17 cellular contexts compared by ENCODE assay signal in the genomic region with DNA sequence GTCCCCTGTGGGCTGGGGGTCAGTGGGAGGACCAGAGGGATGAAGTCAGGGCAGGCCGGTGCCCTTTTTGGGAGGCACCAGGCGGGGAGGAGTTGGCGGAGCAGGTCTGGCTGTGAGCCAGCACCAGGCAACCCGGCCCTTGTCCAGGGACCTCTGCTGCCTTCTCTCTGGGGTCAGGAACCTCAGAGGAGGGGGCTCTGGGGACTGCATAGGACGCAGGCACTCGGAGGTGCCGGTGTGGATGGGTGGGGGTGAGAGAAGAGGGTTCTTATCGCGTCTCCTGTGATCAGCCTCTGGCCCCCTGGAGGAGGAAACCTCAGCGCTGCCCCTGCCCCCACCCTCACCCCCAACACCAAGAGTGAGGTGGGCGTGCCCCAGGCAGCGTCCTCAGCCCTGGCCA. TPM values are rescaled to one million over a fixed set of nuclear protein-coding genes. Genes with fewer than 3 reads are reported as not detected.
DNase-seq lines count a peak whose midpoint lies in the region; ATAC-seq and TF ChIP-seq lines count a peak whose summit lies in the region.
"Had no signal": no experiment of that assay in that cellular context is flagged by ENCODE, and none has a peak within 500 bp of the region (broad histone marks: within the 10 kb centered on the region; RNA-seq: fewer than 3 reads in every experiment).

No MANE protein-coding gene starts in this region.

- peak overlapping the region in 2 of 3 experiments; percentile 77 to 87 for H3K27ac Mint-ChIP-seq in nephron
- H3K27ac Mint-ChIP-seq: CD8-positive, alpha-beta T cell had no signal

- no peak for ATAC-seq in IMR-90 (ENCODE audit: low read depth)
- ATAC-seq: A549; CD8-positive, alpha-beta T cell; GM12878; HepG2 had no signal

- peak overlapping the region; percentile 1 for H2AFZ ChIP-seq in IMR-90 (replicated peaks; ENCODE audit: low read length, poor library complexity)
- H2AFZ ChIP-seq: GM23248 had no signal

- H3K9me3 Mint-ChIP-seq in nephron = no peaks in the 10 kb centered on the region
- H3K9me3 Mint-ChIP-seq: CD8-positive, alpha-beta T cell; H9 had no signal

- dilution Hi-C loops in IMR-90 (cut with HindIII; ENCODE audit: low sequenced_read_pairs, unreplicated experiment) = no loop called here

- DNase-seq in IMR-90 (no peak), DMS153 (lab: John Stamatoyannopoulos, UW) (no peak), activated T-cell treated with anti-CD3 and anti-CD28 coated beads for 4 hours (no peak), NCI-H187 (lab: John Stamatoyannopoulos, UW) (no peak), tibial nerve (ENCODE audit: low spot score in 2 of 2) (no peak)
- DNase-seq: CD8-positive, alpha-beta T cell; GM23248; H9; KBM-7 had no signal

- H3K9ac ChIP-seq in IMR-90 (ENCODE audit: low read depth, low read length) = no peak overlapping the region
- H3K9ac ChIP-seq: GM23248 had no signal

- peaks cover 13% of the 10 kb centered on the region for H3K4me1 ChIP-seq in IMR-90 (ENCODE audit: control insufficient read depth, insufficient read depth, low read length)
- H3K4me1 ChIP-seq in tibial nerve = peaks cover 0 to 34% (median 25%) of the 10 kb centered on the region in 4 donors

- H3K4me3 Mint-ChIP-seq in nephron = no peak overlapping the region
- H3K4me3 Mint-ChIP-seq: CD14-positive monocyte; CD8-positive, alpha-beta T cell had no signal

- no peak overlapping the region for H2BK120ac ChIP-seq in IMR-90 (ENCODE audit: low read depth, low read length)

- peaks cover 4% of the 10 kb centered on the region for H3K36me3 Mint-ChIP-seq in nephron (ENCODE audit: low read depth)

- H4K8ac ChIP-seq in IMR-90 (ENCODE audit: low read depth in 2 of 2, low read length in 2 of 2) = no peak overlapping the region

- H3K18ac ChIP-seq in IMR-90 (ENCODE audit: low read depth, low read length) = no peak overlapping the region

- no CpG with 5 or more reads among the region's 12 CpGs for WGBS in IMR-90 (ENCODE audit: extremely low coverage in 2 of 2, insufficient read length in 1 of 2), 2 experiments
- WGBS in tibial nerve, 2 donors = 44 to 57% methylated on average over 8 to 12 of the region's 12 CpGs

- no peaks in the 10 kb centered on the region for H3K79me1 ChIP-seq in IMR-90 (ENCODE audit: low read depth in 1 of 2, low read length in 2 of 2)

- H2AK9ac ChIP-seq in IMR-90 (replicated peaks; ENCODE audit: low read depth, low read length, poor library complexity) = no peak overlapping the region

- TF ChIP-seq CTCF in GM12874 (IDR thresholded peaks at IDR 0.05; ENCODE audit: insufficient read depth, low read depth, low read length) (0 out of 2 replicates have a peak, but pooled peaks have one; percentile 0), IMR-90 (conservative IDR thresholded peaks at IDR 0.05; ENCODE audit: low read depth, low read length) (no peak), nephron (IDR thresholded peaks at IDR 0.05; ENCODE audit: unreplicated experiment in 3 of 3) (no peak), tibial nerve (IDR thresholded peaks at IDR 0.05) (no peak)

- H3K9me1 ChIP-seq in IMR-90 (ENCODE audit: insufficient read depth, low read length) = no peaks in the 10 kb centered on the region

- CTCF ChIA-PET in IMR-90 (lab: Yijun Ruan, JAX) = no interaction called here

- H3K27me3 ChIP-seq in IMR-90 (ENCODE audit: control insufficient read depth, insufficient read depth, low read length) = no peaks in the 10 kb centered on the region
- peaks cover 0 to 44% of the 10 kb centered on the region in 2 donors for H3K27me3 ChIP-seq in tibial nerve

- H2BK5ac ChIP-seq in IMR-90 (ENCODE audit: low read depth, low read length, poor library complexity, severe bottlenecking) = no peak overlapping the region

- H3K4ac ChIP-seq in IMR-90 (ENCODE audit: low read depth, low read length) = no peak overlapping the region

- H3K36me3 ChIP-seq in IMR-90 (ENCODE audit: control insufficient read depth, insufficient read depth, low read length) = peaks cover 13% of the 10 kb centered on the region
- H3K36me3 ChIP-seq in tibial nerve = peaks cover 0 to 50% (median 0%) of the 10 kb centered on the region in 3 donors

- no peak overlapping the region for H3K14ac ChIP-seq in IMR-90 (replicated peaks; ENCODE audit: low read depth, low read length)

- TF ChIP-seq RAD21 in IMR-90 (IDR thresholded peaks at IDR 0.05; ENCODE audit: low read length) = no peak

- no peak for TF ChIP-seq EP300 in tibial nerve (IDR thresholded peaks at IDR 0.05)

- H3K4me3 ChIP-seq in IMR-90 (ENCODE audit: insufficient read depth, low read depth, low read length) (no peak overlapping the region), tibial nerve (no peak overlapping the region)
- H3K4me3 ChIP-seq: A549, GM12878, GM23248 had no signal

- POLR2A ChIA-PET in IMR-90 (lab: Charles Lee; ENCODE audit: unreplicated experiment) = no interaction called here

- no peak overlapping the region for H3K56ac ChIP-seq in IMR-90 (ENCODE audit: extremely low read depth, insufficient read depth, low read length)

- no peak overlapping the region for H2BK15ac ChIP-seq in IMR-90 (ENCODE audit: low read depth, low read length)

- no peak overlapping the region for H2BK20ac ChIP-seq in IMR-90 (ENCODE audit: low read depth, low read length)

- H2AK5ac ChIP-seq in IMR-90 (ENCODE audit: low read depth, low read length) = no peak overlapping the region

- intact Hi-C loops in IMR-90 (cut with micrococcal nuclease) = no loop called here

- H3K23ac ChIP-seq in IMR-90 (ENCODE audit: low read depth, low read length) = no peak overlapping the region

- in situ Hi-C loops in IMR-90 (cut with MboI; ENCODE audit: low sequenced_read_pairs) = no loop called here

- H3K27ac ChIP-seq in IMR-90 (ENCODE audit: insufficient read depth, low read length) = no peak overlapping the region
- peak overlapping the region; percentile 20 for H3K27ac ChIP-seq in cingulate gyrus (ENCODE audit: low read depth, low read length)
- H3K27ac ChIP-seq in tibial nerve = no peak overlapping the region
- H3K27ac ChIP-seq: A549, GM23248 had no signal

- no peak for TF ChIP-seq POLR2A in IMR-90 (IDR thresholded peaks at IDR 0.05; ENCODE audit: low read depth, low read length)
- TF ChIP-seq POLR2A in tibial nerve (IDR thresholded peaks at IDR 0.05) = no peak

- no peak overlapping the region for H3K4me2 ChIP-seq in IMR-90 (ENCODE audit: low read depth, low read length)
- H3K4me2 ChIP-seq: A549 had no signal

- BruUV-seq in IMR-90 (replicated peaks; lab: Mats Ljungman, UMichigan) = no TSS peak

- H3K4me1 Mint-ChIP-seq in nephron = peaks cover 26% of the 10 kb centered on the region

- no peak overlapping the region for H4K5ac ChIP-seq in IMR-90 (ENCODE audit: low read depth, low read length)

- H4K20me1 ChIP-seq in IMR-90 (ENCODE audit: insufficient read depth, low read length) = peaks cover 11% of the 10 kb centered on the region

- H3K27me3 Mint-ChIP-seq in nephron (ENCODE audit: low read depth) = peaks cover 19% of the 10 kb centered on the region

- no peaks in the 10 kb centered on the region for H3K9me3 ChIP-seq in IMR-90 (ENCODE audit: control insufficient read depth, insufficient read depth, low read length)
- H3K9me3 ChIP-seq in tibial nerve = no peaks in the 10 kb centered on the region
- H3K9me3 ChIP-seq: A549 had no signal

- no peak overlapping the region for H4K91ac ChIP-seq in IMR-90 (ENCODE audit: insufficient read depth, low read depth, low read length)

TF ChIP-seq in IMR-90, 13 proteins besides CTCF, POLR2A, EP300 and RAD21 (continues in another document):
- TF ChIP-seq CEBPB (IDR thresholded peaks at IDR 0.05; ENCODE audit: low read depth, low read length) (no peak), ELK1 (IDR thresholded peaks at IDR 0.05; ENCODE audit: borderline replicate concordance, low read depth, low read length) (no peak), NFE2L2 (IDR thresholded peaks at IDR 0.05; ENCODE audit: low read depth, low read length) (no peak), MAFK (IDR thresholded peaks at IDR 0.05; ENCODE audit: low read depth, low read length) (no peak), RCOR1 (IDR thresholded peaks at IDR 0.05; ENCODE audit: insufficient replicate concordance, low read length) (no peak), BHLHE40 (IDR thresholded peaks at IDR 0.05; ENCODE audit: low read depth, low read length) (no peak), CHD1 (IDR thresholded peaks at IDR 0.05; ENCODE audit: low read depth, low read length) (no peak), MAZ (IDR thresholded peaks at IDR 0.05; ENCODE audit: borderline replicate concordance, low read depth, low read length) (no peak), MXI1 (IDR thresholded peaks at IDR 0.05; ENCODE audit: borderline replicate concordance, low read depth, low read length) (no peak)
- TF ChIP-seq, protein P1, sequence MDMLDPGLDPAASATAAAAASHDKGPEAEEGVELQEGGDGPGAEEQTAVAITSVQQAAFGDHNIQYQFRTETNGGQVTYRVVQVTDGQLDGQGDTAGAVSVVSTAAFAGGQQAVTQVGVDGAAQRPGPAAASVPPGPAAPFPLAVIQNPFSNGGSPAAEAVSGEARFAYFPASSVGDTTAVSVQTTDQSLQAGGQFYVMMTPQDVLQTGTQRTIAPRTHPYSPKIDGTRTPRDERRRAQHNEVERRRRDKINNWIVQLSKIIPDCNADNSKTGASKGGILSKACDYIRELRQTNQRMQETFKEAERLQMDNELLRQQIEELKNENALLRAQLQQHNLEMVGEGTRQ (IDR thresholded peaks at IDR 0.05; ENCODE audit: low read depth, low read length) = no peak

RNA-seq across cellular contexts. Expression of gene DPF1, which starts 16.5 kb away (rescaled TPM):
- total RNA-seq in IMR-90 (2012; rRNA removed) (3.2 and 4.2 TPM in 2 replicates), tibial nerve (not detected)
- 5.5 and 6.3 TPM in 2 replicates for polyA plus RNA-seq in IMR-90 (2012; rRNA removed)
- 3.5 and 3.9 TPM in 2 replicates for polyA plus RNA-seq in IMR-90 (2012; cell fraction: cytosol; rRNA removed)
- 9.4 and 15.8 TPM in 2 replicates for polyA plus RNA-seq in IMR-90 (2012; cell fraction: nucleus; rRNA removed; ENCODE audit: low replicate concordance)
- total RNA-seq: CD8-positive, alpha-beta T cell had no signal
- polyA plus RNA-seq: CD14-positive monocyte had no signal

RNA-seq across cellular contexts. Expression of gene PPP1R14A, which starts 48.6 kb away (rescaled TPM):
- total RNA-seq in IMR-90 (2012; rRNA removed) = not detected in 2 replicates
- 0.84 and 2.0 TPM in 2 replicates for polyA plus RNA-seq in IMR-90 (2012; rRNA removed)
- polyA plus RNA-seq in IMR-90 (2012; cell fraction: cytosol; rRNA removed) = 5.4 and 10.2 TPM in 2 replicates
- 2.1 and 3.5 TPM in 2 replicates for polyA plus RNA-seq in IMR-90 (2012; cell fraction: nucleus; rRNA removed; ENCODE audit: low replicate concordance)
- 100 to 1,000 TPM in 1 of 4 donors, 10 to 100 TPM in 3; 86.1 to 179 (median 95.3) TPM for total RNA-seq in tibial nerve
- total RNA-seq: CD8-positive, alpha-beta T cell; Daoy; GM12878; HepG2 had no signal
- polyA plus RNA-seq: CD14-positive monocyte, GM12878, HepG2 had no signal

RNA-seq across cellular contexts. Expression of gene SPINT2, which starts 56.8 kb away (rescaled TPM):
- total RNA-seq in IMR-90 (2012; rRNA removed) = 0.28 and 0.54 TPM in 2 replicates
- 1.2 and 2.2 TPM in 2 replicates for polyA plus RNA-seq in IMR-90 (2012; rRNA removed)
- polyA plus RNA-seq in IMR-90 (2012; cell fraction: cytosol; rRNA removed) = 1.2 and 1.8 TPM in 2 replicates
- polyA plus RNA-seq in IMR-90 (2012; cell fraction: nucleus; rRNA removed; ENCODE audit: low replicate concordance) = 1.2 and 1.3 TPM in 2 replicates
- 10 to 100 TPM; 39.0 to 79.1 (median 45.5) TPM for total RNA-seq in tibial nerve

Comparison
In these comparisons a context has a peak if more than half of its experiments do, and no peak if none do; other contexts are left out.
1. RNA of gene PPP1R14A, which starts 48.6 kb away (total RNA-seq): 86.1 to 179 TPM in tibial nerve; not detected in IMR-90; every median in the first group is over 10 times any median in the second.
2. RNA of gene SPINT2, which starts 56.8 kb away (total RNA-seq): 39.0 to 79.1 TPM in tibial nerve; 0.28 to 0.54 TPM in IMR-90; every median in the first group is over 10 times any median in the second.